Comparison of ENCODE assay signal across 1 cellular context in the genomic region with DNA sequence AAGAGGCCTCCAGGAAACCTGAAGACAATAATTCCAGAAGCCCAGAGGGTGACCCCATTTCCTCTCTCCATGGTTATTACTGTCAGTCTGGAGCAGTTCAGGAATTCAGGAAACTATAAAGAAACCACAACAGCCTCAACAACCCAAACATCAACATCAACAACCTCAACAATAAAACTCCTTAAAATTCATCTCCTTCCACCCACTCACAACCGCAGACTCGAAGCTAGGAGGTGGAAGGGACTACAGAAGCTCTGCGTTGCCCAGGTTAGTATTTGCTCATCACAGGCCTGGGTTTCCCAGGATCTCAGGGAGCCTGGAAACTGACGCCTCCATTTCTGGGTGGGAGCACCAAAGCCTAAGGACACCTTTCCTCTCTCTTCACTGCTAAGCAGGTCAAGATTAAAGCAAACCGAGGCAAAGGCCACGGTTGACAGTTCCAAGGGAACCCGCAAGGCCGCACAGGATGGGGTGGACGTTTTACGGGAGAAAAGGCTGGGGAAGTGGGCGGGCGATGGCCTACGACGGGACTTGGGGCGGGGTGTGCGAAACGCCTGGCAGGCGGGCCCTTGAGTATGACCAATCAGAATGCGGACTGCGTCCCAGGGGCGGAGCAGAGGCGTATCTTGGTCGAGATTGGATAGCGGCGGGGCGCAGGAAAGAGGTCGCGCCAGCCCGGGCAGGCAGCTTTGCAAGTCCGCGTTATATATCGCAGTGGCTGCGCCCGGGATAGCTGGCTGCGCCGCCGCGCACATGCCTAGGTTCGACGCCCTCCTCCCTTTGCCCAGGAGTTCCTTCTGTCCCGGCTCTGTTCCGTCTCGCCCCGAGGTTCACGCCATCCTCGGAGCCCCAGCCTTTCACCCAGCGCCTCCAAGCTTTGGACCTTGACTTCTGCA.
TF ChIP-seq lines count a peak whose summit lies in the region.

A gene with protein sequence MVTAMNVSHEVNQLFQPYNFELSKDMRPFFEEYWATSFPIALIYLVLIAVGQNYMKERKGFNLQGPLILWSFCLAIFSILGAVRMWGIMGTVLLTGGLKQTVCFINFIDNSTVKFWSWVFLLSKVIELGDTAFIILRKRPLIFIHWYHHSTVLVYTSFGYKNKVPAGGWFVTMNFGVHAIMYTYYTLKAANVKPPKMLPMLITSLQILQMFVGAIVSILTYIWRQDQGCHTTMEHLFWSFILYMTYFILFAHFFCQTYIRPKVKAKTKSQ (plus strand): TSS at position 654 of the 896 bp plus-strand sequence. CDS start 250 bp downstream, outside the sequence.

TF ChIP-seq in HepG2, 621 proteins besides CTCF, POLR2A, EP300 and RAD21 (continued from another document and continues in another):
- TF ChIP-seq SNAPC2 (CRISPR knock-in tag; IDR thresholded peaks at IDR 0.05) (peak; percentile 88; the same call in 1 of the 2 replicates), XRCC5 (optimal IDR thresholded peaks at IDR 0.05; ENCODE audit: low read length) (no peak), JUN (CRISPR knock-in tag; IDR thresholded peaks at IDR 0.05) (0 out of 2 replicates have a peak, but pooled peaks have one; percentile 42), SMARCC2 (IDR thresholded peaks at IDR 0.05) (no peak), YEATS2 (CRISPR knock-in tag; IDR thresholded peaks at IDR 0.05; ENCODE audit: borderline replicate concordance) (no peak; the same call in 1 of the 2 replicates), ZNF761 (CRISPR knock-in tag; conservative IDR thresholded peaks at IDR 0.05) (peak; percentile 80; the same call in 1 of the 2 replicates), RXRA (CRISPR knock-in tag; IDR thresholded peaks at IDR 0.05) (peak; percentile 76; the same call in 1 of the 2 replicates), PRMT3 (CRISPR knock-in tag; IDR thresholded peaks at IDR 0.05; ENCODE audit: borderline replicate concordance, low read depth) (peak; percentile 88; the same call in 1 of the 2 replicates), FOXJ3 (CRISPR knock-in tag; IDR thresholded peaks at IDR 0.05; ENCODE audit: borderline replicate concordance) (no peak), ZNF160 (CRISPR knock-in tag; IDR thresholded peaks at IDR 0.05) (0 out of 2 replicates have a peak, but pooled peaks have one; percentile 13), FOXA3 (CRISPR knock-in tag; IDR thresholded peaks at IDR 0.05) (peak; percentile 24; the same call in 1 of the 2 replicates), ZNF619 (CRISPR knock-in tag; IDR thresholded peaks at IDR 0.05) (peak; percentile 76; the same call in 1 of the 2 replicates), ATRX (CRISPR knock-in tag; IDR thresholded peaks at IDR 0.05; ENCODE audit: borderline replicate concordance) (no peak), ZNF788 (CRISPR knock-in tag; IDR thresholded peaks at IDR 0.05; ENCODE audit: borderline replicate concordance) (peak; percentile 73; the same call in 1 of the 2 replicates), GLI4 (CRISPR knock-in tag; IDR thresholded peaks at IDR 0.05; ENCODE audit: borderline replicate concordance) (peak; percentile 59; the same call in 1 of the 2 replicates), ARNT2 (CRISPR knock-in tag; IDR thresholded peaks at IDR 0.05; ENCODE audit: low read depth) (peak; percentile 92), KAT7 (CRISPR knock-in tag; IDR thresholded peaks at IDR 0.05; ENCODE audit: borderline replicate concordance) (no peak), BHLHE40 (IDR thresholded peaks at IDR 0.05; ENCODE audit: low read length) (no peak), STAT5B (CRISPR knock-in tag; IDR thresholded peaks at IDR 0.05) (no peak), ESRRA (CRISPR knock-in tag; IDR thresholded peaks at IDR 0.05; ENCODE audit: low read depth) (peak; percentile 73), MBD4 (IDR thresholded peaks at IDR 0.05; ENCODE audit: borderline replicate concordance, low read length) (no peak), ZNF317 (CRISPR knock-in tag; IDR thresholded peaks at IDR 0.05) (peak; percentile 69), MED8 (CRISPR knock-in tag; IDR thresholded peaks at IDR 0.05; ENCODE audit: insufficient replicate concordance) (peak; percentile 57), HOXD1 (CRISPR knock-in tag; IDR thresholded peaks at IDR 0.05) (no peak), TAF1 (CRISPR knock-in tag; IDR thresholded peaks at IDR 0.05) (peak; percentile 65; the same call in 1 of the 2 replicates), KDM4B (CRISPR knock-in tag; IDR thresholded peaks at IDR 0.05) (no peak; the same call in 1 of the 2 replicates), ZNF616 (CRISPR knock-in tag; IDR thresholded peaks at IDR 0.05; ENCODE audit: low read depth) (peak; percentile 91), ZNF543 (CRISPR knock-in tag; IDR thresholded peaks at IDR 0.05) (peak; percentile 91; the same call in 1 of the 2 replicates), IRF2 (CRISPR knock-in tag; IDR thresholded peaks at IDR 0.05) (peak; percentile 47; the same call in 1 of the 2 replicates), ZNF570 (CRISPR knock-in tag; IDR thresholded peaks at IDR 0.05; ENCODE audit: borderline replicate concordance) (0 out of 2 replicates have a peak, but pooled peaks have one; percentile 60), SOX6 (IDR thresholded peaks at IDR 0.05) (no peak), SOX6 (CRISPR knock-in tag; IDR thresholded peaks at IDR 0.05) (peak; percentile 55), HNF4A (CRISPR knock-in tag; IDR thresholded peaks at IDR 0.05) (no peak), SOX13 (IDR thresholded peaks at IDR 0.05) (no peak), SOX13 (CRISPR knock-in tag; conservative IDR thresholded peaks at IDR 0.05 in 1 of 2, IDR thresholded peaks at IDR 0.05 in 1 of 2) (peak in 1 of 2 experiments; percentile 27; a peak in 1 of 4 replicates), TOE1 (CRISPR knock-in tag; IDR thresholded peaks at IDR 0.05) (no peak), MEIS2 (CRISPR knock-in tag; IDR thresholded peaks at IDR 0.05) (peak; percentile 78; the same call in 1 of the 2 replicates), ZNF766 (CRISPR knock-in tag; IDR thresholded peaks at IDR 0.05; ENCODE audit: borderline replicate concordance) (peak; percentile 67; the same call in 1 of the 2 replicates), GZF1 (CRISPR knock-in tag; IDR thresholded peaks at IDR 0.05) (no peak), PHF5A (CRISPR knock-in tag; IDR thresholded peaks at IDR 0.05; ENCODE audit: low read depth, unreplicated experiment) (no peak), GABPB1 (CRISPR knock-in tag; IDR thresholded peaks at IDR 0.05) (peak; percentile 70), ZNF652 (CRISPR knock-in tag; IDR thresholded peaks at IDR 0.05; ENCODE audit: borderline replicate concordance, low read depth) (no peak), KLF16 (CRISPR knock-in tag; IDR thresholded peaks at IDR 0.05) (peak in 1 of 2 experiments; percentile 82; a peak in 2 of 4 replicates), ZFP36L2 (CRISPR knock-in tag; IDR thresholded peaks at IDR 0.05) (no peak), SMC3 (IDR thresholded peaks at IDR 0.05; ENCODE audit: low read length) (no peak), ZBTB1 (CRISPR knock-in tag; IDR thresholded peaks at IDR 0.05; ENCODE audit: borderline replicate concordance) (no peak), RFX5 (IDR thresholded peaks at IDR 0.05; ENCODE audit: low read depth, low read length) (peak; percentile 63), ZNF251 (CRISPR knock-in tag; IDR thresholded peaks at IDR 0.05) (no peak), ZNF670 (CRISPR knock-in tag; IDR thresholded peaks at IDR 0.05; ENCODE audit: borderline replicate concordance) (peak; percentile 40; the same call in 1 of the 2 replicates)
- TF ChIP-seq, protein P1, sequence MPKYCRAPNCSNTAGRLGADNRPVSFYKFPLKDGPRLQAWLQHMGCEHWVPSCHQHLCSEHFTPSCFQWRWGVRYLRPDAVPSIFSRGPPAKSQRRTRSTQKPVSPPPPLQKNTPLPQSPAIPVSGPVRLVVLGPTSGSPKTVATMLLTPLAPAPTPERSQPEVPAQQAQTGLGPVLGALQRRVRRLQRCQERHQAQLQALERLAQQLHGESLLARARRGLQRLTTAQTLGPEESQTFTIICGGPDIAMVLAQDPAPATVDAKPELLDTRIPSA (CRISPR knock-in tag; IDR thresholded peaks at IDR 0.05; ENCODE audit: borderline replicate concordance): peak; percentile 37; the same call in 1 of the 2 replicates
- TF ChIP-seq, protein P2, sequence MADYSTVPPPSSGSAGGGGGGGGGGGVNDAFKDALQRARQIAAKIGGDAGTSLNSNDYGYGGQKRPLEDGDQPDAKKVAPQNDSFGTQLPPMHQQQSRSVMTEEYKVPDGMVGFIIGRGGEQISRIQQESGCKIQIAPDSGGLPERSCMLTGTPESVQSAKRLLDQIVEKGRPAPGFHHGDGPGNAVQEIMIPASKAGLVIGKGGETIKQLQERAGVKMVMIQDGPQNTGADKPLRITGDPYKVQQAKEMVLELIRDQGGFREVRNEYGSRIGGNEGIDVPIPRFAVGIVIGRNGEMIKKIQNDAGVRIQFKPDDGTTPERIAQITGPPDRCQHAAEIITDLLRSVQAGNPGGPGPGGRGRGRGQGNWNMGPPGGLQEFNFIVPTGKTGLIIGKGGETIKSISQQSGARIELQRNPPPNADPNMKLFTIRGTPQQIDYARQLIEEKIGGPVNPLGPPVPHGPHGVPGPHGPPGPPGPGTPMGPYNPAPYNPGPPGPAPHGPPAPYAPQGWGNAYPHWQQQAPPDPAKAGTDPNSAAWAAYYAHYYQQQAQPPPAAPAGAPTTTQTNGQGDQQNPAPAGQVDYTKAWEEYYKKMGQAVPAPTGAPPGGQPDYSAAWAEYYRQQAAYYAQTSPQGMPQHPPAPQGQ (CRISPR knock-in tag; IDR thresholded peaks at IDR 0.05; ENCODE audit: borderline replicate concordance): 0 out of 2 replicates have a peak, but pooled peaks have one; percentile 41
- TF ChIP-seq, protein P3, sequence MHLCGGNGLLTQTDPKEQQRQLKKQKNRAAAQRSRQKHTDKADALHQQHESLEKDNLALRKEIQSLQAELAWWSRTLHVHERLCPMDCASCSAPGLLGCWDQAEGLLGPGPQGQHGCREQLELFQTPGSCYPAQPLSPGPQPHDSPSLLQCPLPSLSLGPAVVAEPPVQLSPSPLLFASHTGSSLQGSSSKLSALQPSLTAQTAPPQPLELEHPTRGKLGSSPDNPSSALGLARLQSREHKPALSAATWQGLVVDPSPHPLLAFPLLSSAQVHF (CRISPR knock-in tag; IDR thresholded peaks at IDR 0.05): peak; percentile 77; the same call in 1 of the 2 replicates
- TF ChIP-seq, protein P4, sequence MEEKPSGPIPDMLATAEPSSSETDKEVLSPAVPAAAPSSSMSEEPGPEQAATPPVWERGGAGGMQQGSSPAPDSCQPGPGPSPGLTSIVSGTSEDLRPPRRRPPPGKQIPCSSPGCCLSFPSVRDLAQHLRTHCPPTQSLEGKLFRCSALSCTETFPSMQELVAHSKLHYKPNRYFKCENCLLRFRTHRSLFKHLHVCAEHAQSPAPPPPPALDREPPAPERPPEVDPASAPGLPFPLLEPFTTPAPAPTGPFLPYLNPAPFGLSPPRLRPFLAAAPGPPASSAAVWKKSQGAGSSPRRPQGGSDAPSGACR (CRISPR knock-in tag; IDR thresholded peaks at IDR 0.05): no peak
- TF ChIP-seq, protein P5, sequence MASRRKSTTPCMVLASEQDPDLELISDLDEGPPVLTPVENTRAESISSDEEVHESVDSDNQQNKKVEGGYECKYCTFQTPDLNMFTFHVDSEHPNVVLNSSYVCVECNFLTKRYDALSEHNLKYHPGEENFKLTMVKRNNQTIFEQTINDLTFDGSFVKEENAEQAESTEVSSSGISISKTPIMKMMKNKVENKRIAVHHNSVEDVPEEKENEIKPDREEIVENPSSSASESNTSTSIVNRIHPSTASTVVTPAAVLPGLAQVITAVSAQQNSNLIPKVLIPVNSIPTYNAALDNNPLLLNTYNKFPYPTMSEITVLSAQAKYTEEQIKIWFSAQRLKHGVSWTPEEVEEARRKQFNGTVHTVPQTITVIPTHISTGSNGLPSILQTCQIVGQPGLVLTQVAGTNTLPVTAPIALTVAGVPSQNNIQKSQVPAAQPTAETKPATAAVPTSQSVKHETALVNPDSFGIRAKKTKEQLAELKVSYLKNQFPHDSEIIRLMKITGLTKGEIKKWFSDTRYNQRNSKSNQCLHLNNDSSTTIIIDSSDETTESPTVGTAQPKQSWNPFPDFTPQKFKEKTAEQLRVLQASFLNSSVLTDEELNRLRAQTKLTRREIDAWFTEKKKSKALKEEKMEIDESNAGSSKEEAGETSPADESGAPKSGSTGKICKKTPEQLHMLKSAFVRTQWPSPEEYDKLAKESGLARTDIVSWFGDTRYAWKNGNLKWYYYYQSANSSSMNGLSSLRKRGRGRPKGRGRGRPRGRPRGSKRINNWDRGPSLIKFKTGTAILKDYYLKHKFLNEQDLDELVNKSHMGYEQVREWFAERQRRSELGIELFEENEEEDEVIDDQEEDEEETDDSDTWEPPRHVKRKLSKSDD (CRISPR knock-in tag; IDR thresholded peaks at IDR 0.05; ENCODE audit: low read depth): 0 out of 2 replicates have a peak, but pooled peaks have one; percentile 62
- TF ChIP-seq, protein P6, sequence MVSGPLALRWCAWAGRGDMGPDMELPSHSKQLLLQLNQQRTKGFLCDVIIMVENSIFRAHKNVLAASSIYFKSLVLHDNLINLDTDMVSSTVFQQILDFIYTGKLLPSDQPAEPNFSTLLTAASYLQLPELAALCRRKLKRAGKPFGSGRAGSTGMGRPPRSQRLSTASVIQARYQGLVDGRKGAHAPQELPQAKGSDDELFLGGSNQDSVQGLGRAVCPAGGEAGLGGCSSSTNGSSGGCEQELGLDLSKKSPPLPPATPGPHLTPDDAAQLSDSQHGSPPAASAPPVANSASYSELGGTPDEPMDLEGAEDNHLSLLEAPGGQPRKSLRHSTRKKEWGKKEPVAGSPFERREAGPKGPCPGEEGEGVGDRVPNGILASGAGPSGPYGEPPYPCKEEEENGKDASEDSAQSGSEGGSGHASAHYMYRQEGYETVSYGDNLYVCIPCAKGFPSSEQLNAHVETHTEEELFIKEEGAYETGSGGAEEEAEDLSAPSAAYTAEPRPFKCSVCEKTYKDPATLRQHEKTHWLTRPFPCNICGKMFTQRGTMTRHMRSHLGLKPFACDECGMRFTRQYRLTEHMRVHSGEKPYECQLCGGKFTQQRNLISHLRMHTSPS (CRISPR knock-in tag; IDR thresholded peaks at IDR 0.05; ENCODE audit: low read depth): peak; percentile 80
- TF ChIP-seq, protein P7, sequence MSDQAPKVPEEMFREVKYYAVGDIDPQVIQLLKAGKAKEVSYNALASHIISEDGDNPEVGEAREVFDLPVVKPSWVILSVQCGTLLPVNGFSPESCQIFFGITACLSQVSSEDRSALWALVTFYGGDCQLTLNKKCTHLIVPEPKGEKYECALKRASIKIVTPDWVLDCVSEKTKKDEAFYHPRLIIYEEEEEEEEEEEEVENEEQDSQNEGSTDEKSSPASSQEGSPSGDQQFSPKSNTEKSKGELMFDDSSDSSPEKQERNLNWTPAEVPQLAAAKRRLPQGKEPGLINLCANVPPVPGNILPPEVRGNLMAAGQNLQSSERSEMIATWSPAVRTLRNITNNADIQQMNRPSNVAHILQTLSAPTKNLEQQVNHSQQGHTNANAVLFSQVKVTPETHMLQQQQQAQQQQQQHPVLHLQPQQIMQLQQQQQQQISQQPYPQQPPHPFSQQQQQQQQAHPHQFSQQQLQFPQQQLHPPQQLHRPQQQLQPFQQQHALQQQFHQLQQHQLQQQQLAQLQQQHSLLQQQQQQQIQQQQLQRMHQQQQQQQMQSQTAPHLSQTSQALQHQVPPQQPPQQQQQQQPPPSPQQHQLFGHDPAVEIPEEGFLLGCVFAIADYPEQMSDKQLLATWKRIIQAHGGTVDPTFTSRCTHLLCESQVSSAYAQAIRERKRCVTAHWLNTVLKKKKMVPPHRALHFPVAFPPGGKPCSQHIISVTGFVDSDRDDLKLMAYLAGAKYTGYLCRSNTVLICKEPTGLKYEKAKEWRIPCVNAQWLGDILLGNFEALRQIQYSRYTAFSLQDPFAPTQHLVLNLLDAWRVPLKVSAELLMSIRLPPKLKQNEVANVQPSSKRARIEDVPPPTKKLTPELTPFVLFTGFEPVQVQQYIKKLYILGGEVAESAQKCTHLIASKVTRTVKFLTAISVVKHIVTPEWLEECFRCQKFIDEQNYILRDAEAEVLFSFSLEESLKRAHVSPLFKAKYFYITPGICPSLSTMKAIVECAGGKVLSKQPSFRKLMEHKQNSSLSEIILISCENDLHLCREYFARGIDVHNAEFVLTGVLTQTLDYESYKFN (CRISPR knock-in tag; conservative IDR thresholded peaks at IDR 0.05): no peak
